In the genomic region with DNA sequence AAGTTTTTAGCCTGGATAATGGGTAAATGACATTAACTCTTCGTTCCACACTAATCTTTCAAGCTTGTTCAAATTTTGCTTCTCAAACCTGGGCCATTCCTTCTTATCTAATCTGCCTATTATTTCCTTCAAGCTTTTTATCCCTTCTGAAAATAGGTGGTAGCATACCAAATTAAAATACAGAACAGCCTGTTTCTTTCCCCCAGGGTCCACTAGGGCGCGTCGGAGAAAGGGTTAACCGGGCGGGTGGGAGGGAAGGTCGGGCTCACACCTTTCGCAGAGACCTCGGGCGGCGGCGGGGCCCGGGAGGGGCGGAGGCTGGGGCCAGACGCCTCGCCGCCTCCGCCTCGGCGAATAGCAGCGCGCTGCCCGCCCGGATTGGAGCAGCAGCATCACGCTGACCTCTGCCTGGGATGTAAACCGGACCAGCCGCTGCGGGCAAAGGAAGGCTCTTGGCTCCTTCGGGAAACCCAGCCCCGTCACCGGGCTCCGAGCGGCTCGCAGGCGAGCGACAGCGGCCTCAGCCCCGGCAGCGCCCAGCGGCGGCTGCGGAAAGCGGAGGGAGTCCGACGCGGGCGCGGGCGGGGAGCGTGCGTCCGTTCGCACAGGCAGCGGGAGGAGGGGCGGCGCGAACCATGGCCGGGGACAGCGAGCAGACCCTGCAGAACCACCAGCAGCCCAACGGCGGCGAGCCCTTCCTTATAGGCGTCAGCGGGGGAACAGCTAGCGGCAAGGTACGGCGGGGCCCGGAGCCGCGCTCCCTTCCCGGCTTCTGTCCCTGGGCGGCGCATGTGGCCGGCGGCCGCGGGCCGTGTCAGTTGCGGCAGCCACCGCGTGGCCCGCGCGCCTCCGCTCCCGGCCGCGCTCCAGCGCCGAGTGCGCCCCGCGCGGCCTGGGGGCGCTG, we compare ENCODE assay signal across 8 cellular contexts. TPM values are rescaled to one million over a fixed set of nuclear protein-coding genes. Genes with fewer than 3 reads are reported as not detected.
A peak's percentile ranks its signal among the peaks of the same experiment; 100 is the strongest.
DNase-seq lines count a peak whose midpoint lies in the region; ATAC-seq and TF ChIP-seq lines count a peak whose summit lies in the region.

A gene (plus strand): TSS at position 416 of the 904 bp plus-strand sequence. CDS start 220 bp downstream, at position 636.

- DNase-seq in HFFc6 (peak; percentile 78), MV-4-11 (lab: John Stamatoyannopoulos, UW) (peak; percentile 63), T-cell (peak in 33 of 34 experiments; percentile 2 to 50 (median 18)), amniotic stem cell (lab: John Stamatoyannopoulos, UW) (peak; percentile 40), right atrium auricular region (ENCODE audit: low spot score) (peak; percentile 68), aorta (peak; percentile 84 to 94)

- H3K9ac ChIP-seq in rectal smooth muscle tissue (ENCODE audit: low read length), result peak within 1 kb of the TSS; percentile 43

- H3K27ac ChIP-seq in right atrium auricular region (peak within 1 kb of the TSS; percentile 90 to 97), rectal smooth muscle tissue (ENCODE audit: low read depth, low read length) (peak within 1 kb of the TSS; percentile 59), aorta (ENCODE audit: low read depth in 1 of 2, low read length in 2 of 2) (peak within 1 kb of the TSS; percentile 72 to 88)

- H3K36me3 Mint-ChIP-seq in HFFc6 (ENCODE audit: low read depth) (peaks cover 8% of the 10 kb centered on the region; the same call in 1 of the 2 replicates), T-cell (no peaks in the 10 kb centered on the region)

- peak within 1 kb of the TSS; percentile 95 for H3K27ac Mint-ChIP-seq in HFFc6
- H3K27ac Mint-ChIP-seq in T-cell, result peak within 1 kb of the TSS in 1 of 2 donors; percentile 83

- H3K9me3 ChIP-seq in right atrium auricular region (no peaks in the 10 kb centered on the region), aorta (ENCODE audit: control insufficient read depth, low read length) (no peaks in the 10 kb centered on the region)

- 0 to 1% methylated on average over 58 to 95 of the region's 95 CpGs for WGBS in aorta, 2 donors

- H3K36me3 ChIP-seq in right atrium auricular region (no peaks in the 10 kb centered on the region), rectal smooth muscle tissue (ENCODE audit: control insufficient read depth, insufficient read depth, low read length) (no peaks in the 10 kb centered on the region), aorta (ENCODE audit: control insufficient read depth in 1 of 2, insufficient read depth in 2 of 2, low read length in 1 of 2) (no peaks in the 10 kb centered on the region)

- POLR2A ChIA-PET in T-cell (lab: Charles Lee), result no interaction called here

- peak within 1 kb of the TSS; percentile 83 to 88 for H3K4me3 ChIP-seq in right atrium auricular region
- H3K4me3 ChIP-seq in rectal smooth muscle tissue (ENCODE audit: low read length), result peak within 1 kb of the TSS; percentile 79
- peak within 1 kb of the TSS; percentile 69 to 75 for H3K4me3 ChIP-seq in aorta (ENCODE audit: low read length in 2 of 2)

- CTCF ChIA-PET in T-cell (lab: Charles Lee), result interaction anchor here in 1 of 2 donors (0.7 to 0.8 kb wide), 2 partner anchors 18 to 44 kb away, joined by 3 to 4 read pairs; no protein-coding TSS in a partner anchor

- ATAC-seq in T-cell (replicated peaks in 1 of 4) (peak; percentile 75 to 81 (median 77)), aorta (ENCODE audit: low FRiP score) (peak; percentile 90)

- TF ChIP-seq CTCF in GM12874 (IDR thresholded peaks at IDR 0.05; ENCODE audit: insufficient read depth, low read depth, low read length) (peak; percentile 41), HFFc6 (IDR thresholded peaks at IDR 0.05) (0 out of 2 replicates have a peak, but pooled peaks have one; percentile 14), right atrium auricular region (IDR thresholded peaks at IDR 0.05) (no peak)

- H3K4me3 Mint-ChIP-seq in HFFc6, result peak within 1 kb of the TSS; percentile 98
- H3K4me3 Mint-ChIP-seq in T-cell, result peak within 1 kb of the TSS; percentile 86 to 89 (median 87)

- peaks cover 25% of the 10 kb centered on the region for H3K4me1 Mint-ChIP-seq in HFFc6 (ENCODE audit: low read depth)
- peaks cover 13 to 20% (median 20%) of the 10 kb centered on the region in 3 donors for H3K4me1 Mint-ChIP-seq in T-cell

- H3K27me3 ChIP-seq in right atrium auricular region, result no peaks in the 10 kb centered on the region
- no peaks in the 10 kb centered on the region for H3K27me3 ChIP-seq in rectal smooth muscle tissue (ENCODE audit: control insufficient read depth, insufficient read depth, low read length)
- no peaks in the 10 kb centered on the region for H3K27me3 ChIP-seq in aorta (ENCODE audit: control insufficient read depth in 1 of 2, insufficient read depth in 2 of 2, low read length in 1 of 2)

- peaks cover 0 to 19% of the 10 kb centered on the region in 2 donors for H3K4me1 ChIP-seq in right atrium auricular region
- no peaks in the 10 kb centered on the region for H3K4me1 ChIP-seq in rectal smooth muscle tissue (ENCODE audit: control insufficient read depth, insufficient read depth, low read length)
- no peaks in the 10 kb centered on the region for H3K4me1 ChIP-seq in aorta (ENCODE audit: control insufficient read depth in 1 of 2, insufficient read depth in 2 of 2, low read length in 2 of 2)

- H3K9me3 Mint-ChIP-seq in HFFc6, result no peaks in the 10 kb centered on the region
- H3K9me3 Mint-ChIP-seq in T-cell, result no peaks in the 10 kb centered on the region

- peaks cover 1% of the 10 kb centered on the region for H3K27me3 Mint-ChIP-seq in HFFc6 (ENCODE audit: insufficient read depth)
- H3K27me3 Mint-ChIP-seq in T-cell, result peaks cover 2 to 5% of the 10 kb centered on the region in 2 donors

- intact Hi-C loops in aorta (cut with DNase I), result loop anchor here (2.0 to 10.0 kb wide), 5 partner anchors 59 to 195 kb away; a partner anchor contains a TSS

RNA-seq across cellular contexts. Expression of the gene that starts here (rescaled TPM):
- 10 to 100 TPM; 42.5 to 60.0 (median 52.1) TPM for total RNA-seq in HFFc6 (2021; fragmentation: NEBNext Ultra II Directional; extraction: Animal tissue kit (Norgen Biotek cat#: 25700))
- total RNA-seq in T-cell, result 1 to 10 TPM; 2.8 to 9.0 (median 6.9) TPM
- total RNA-seq in right atrium auricular region, result 10 to 100 TPM in 1 of 2 donors, 1 to 10 TPM in 1; 8.8 to 19.3 TPM
- 10 to 100 TPM; 27.2 to 31.1 TPM for total RNA-seq in aorta
- polyA plus RNA-seq in aorta, result 10 to 100 TPM in 1 of 2 donors, 1 to 10 TPM in 1; 7.2 to 12.6 TPM

Comparison
In these comparisons a context has a peak if more than half of its experiments do, and no peak if none do; other contexts are left out.
1. Peak in every context shown above with its lines: DNase-seq, ATAC-seq, H3K4me3 ChIP-seq and H3K27ac ChIP-seq.
2. CTCF ChIP-seq: peak in GM12874 (single experiment) and HFFc6 (single experiment); none in right atrium auricular region (0 of 2).
3. DNase-seq: peak in every context shown above with its lines; median percentile 89 in aorta; 78 in HFFc6; 68 in right atrium auricular region; 63 in MV-4-11; 40 in amniotic stem cell; 18 in T-cell.